In genomic region chr4:41155194-41155830, GRCh38 we compare ENCODE assay signal across 9 cellular contexts. TPM values are rescaled to one million over a fixed set of nuclear protein-coding genes. Genes with fewer than 3 reads are reported as not detected.
DNase-seq lines count a peak whose midpoint lies in the region; ATAC-seq, FAIRE-seq and TF ChIP-seq lines count a peak whose summit lies in the region.
"Had no signal": no experiment of that assay in that cellular context is flagged by ENCODE, and none has a peak within 500 bp of the region (broad histone marks: within the 10 kb centered on the region; RNA-seq: fewer than 3 reads in every experiment).

No MANE protein-coding gene starts in this region.

- no peaks in the 10 kb centered on the region for H3K9me3 ChIP-seq in MG63
- H3K9me3 ChIP-seq in WERI-Rb-1 (ENCODE audit: severe bottlenecking), result no peaks in the 10 kb centered on the region

- H3K36me3 ChIP-seq in MG63 (no peaks in the 10 kb centered on the region), WERI-Rb-1 (no peaks in the 10 kb centered on the region)

- no peaks in the 10 kb centered on the region for H3K27me3 ChIP-seq in MG63
- H3K27me3 ChIP-seq in WERI-Rb-1 (ENCODE audit: insufficient read depth, low read depth, severe bottlenecking), result no peaks in the 10 kb centered on the region

- no peak for TF ChIP-seq CTCF in WERI-Rb-1 (IDR thresholded peaks at IDR 0.05; ENCODE audit: low read depth, low read length)

- H3K27ac ChIP-seq in temporal lobe (ENCODE audit: low read depth, low read length) (peak overlapping the region; percentile 41), WERI-Rb-1 (no peak overlapping the region)

- peak; percentile 93 for FAIRE-seq in endometrium (lab: Jason Lieb, UNC)

- ATAC-seq in HG03342 (IDR thresholded peaks at IDR 0.05; ENCODE audit: unreplicated experiment) (no peak), GM21528 (IDR thresholded peaks at IDR 0.05; ENCODE audit: low FRiP score, unreplicated experiment) (no peak)

- H3K4me3 ChIP-seq in MG63 (0 out of 2 replicates have a peak overlapping the region, but pooled peaks have one; percentile 6), WERI-Rb-1 (ENCODE audit: low read depth, low read length) (no peak overlapping the region)

- DNase-seq in MG63, result peak; percentile 36
- DNase-seq in kidney tubule cell (ENCODE audit: low spot score), result peak; percentile 87
- DNase-seq in WERI-Rb-1, result no peak
- no peak for DNase-seq in NCI-H2029 (lab: John Stamatoyannopoulos, UW)
- DNase-seq: immature natural killer cell had no signal

RNA-seq across cellular contexts. Expression of gene APBB2, which starts 59.0 kb away (rescaled TPM):
- 28.1 and 36.1 TPM in 2 replicates for total RNA-seq in MG63 (2014; rRNA removed; shearing (Covaris generic); ENCODE audit: low replicate concordance)
- total RNA-seq in temporal lobe, result 81.4 TPM

Comparison
In these comparisons a context has a peak if more than half of its experiments do, and no peak if none do; other contexts are left out.
1. DNase-seq: peak in MG63 (single experiment) and kidney tubule cell (single experiment); none in WERI-Rb-1 (single experiment) and NCI-H2029 (single experiment).